In the genomic region with DNA sequence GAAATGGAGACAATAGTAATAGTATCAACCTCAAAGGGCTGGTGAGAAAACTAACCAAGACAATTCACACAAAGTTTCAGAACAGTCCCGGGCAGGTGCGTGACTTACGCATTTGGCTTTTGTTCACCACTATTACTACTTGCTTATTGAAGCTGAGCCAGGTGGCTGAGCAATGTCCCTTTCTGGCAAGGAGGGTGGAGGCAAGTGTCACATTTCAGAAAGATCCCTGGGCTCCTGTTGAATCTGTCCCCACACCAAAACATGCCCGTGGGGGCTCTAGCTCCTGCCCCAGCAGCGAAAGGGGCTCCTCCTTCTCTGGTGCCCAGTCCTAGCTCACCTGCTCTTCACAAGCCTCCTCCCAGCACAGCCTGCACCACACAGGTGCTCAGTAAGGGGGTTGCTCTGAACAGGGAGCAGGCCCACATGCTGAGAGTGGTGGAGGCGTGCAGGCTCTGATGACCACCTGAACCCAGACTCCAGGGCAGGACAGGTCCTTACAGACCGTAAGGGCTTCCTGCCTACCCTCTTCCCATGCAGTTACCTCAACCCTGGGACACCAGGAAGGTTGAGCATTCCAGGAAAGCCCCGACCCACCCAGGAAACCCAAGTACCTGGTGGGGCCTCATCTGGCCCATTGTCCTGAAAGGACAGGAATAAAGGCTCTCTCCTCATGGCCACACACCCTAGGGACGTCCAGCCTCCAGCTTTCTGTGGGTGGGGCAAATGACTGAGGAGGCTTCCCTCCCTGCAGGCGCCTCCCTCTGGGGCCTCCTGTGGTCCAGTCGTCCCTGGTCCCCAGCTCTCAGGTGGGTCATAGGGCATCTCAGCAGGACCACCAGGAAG, we compare ENCODE assay signal across 9 cellular contexts. TPM values are rescaled to one million over a fixed set of nuclear protein-coding genes. Genes with fewer than 3 reads are reported as not detected.
A peak's percentile ranks its signal among the peaks of the same experiment; 100 is the strongest.
DNase-seq lines count a peak whose midpoint lies in the region; ATAC-seq and TF ChIP-seq lines count a peak whose summit lies in the region.
"Had no signal": no experiment of that assay in that cellular context is flagged by ENCODE, and none has a peak within 500 bp of the region (broad histone marks: within the 10 kb centered on the region; RNA-seq: fewer than 3 reads in every experiment).

No MANE protein-coding gene starts in this region.

- H3K27me3 ChIP-seq in IMR-90 (ENCODE audit: control insufficient read depth, insufficient read depth, low read length) (no peaks in the 10 kb centered on the region), osteoblast (ENCODE audit: insufficient read depth, low read length) (no peaks in the 10 kb centered on the region)

- H4K5ac ChIP-seq in IMR-90 (ENCODE audit: low read depth, low read length), result no peak overlapping the region

- no peaks in the 10 kb centered on the region for H3K27me3 Mint-ChIP-seq in activated T-cell treated with anti-CD3 and anti-CD28 coated beads, Interleukin-2, amount 50 U/mL, for 72 hours (ENCODE audit: low read depth)

- intact Hi-C loops in IMR-90 (cut with micrococcal nuclease), result no loop called here

- no peak for TF ChIP-seq CTCF in GM12875 (IDR thresholded peaks at IDR 0.05; ENCODE audit: borderline replicate concordance, insufficient read depth, low read depth, low read length)
- no peak for TF ChIP-seq CTCF in IMR-90 (conservative IDR thresholded peaks at IDR 0.05; ENCODE audit: low read depth, low read length)
- TF ChIP-seq CTCF in osteoblast (IDR thresholded peaks at IDR 0.05; ENCODE audit: extremely low read depth, low read depth, low read length), result no peak
- TF ChIP-seq CTCF in GM13977 (IDR thresholded peaks at IDR 0.05; ENCODE audit: extremely low read depth, insufficient read depth, missing control alignments), result no peak

- H3K4me2 ChIP-seq in IMR-90 (ENCODE audit: low read depth, low read length) (no peak overlapping the region), osteoblast (ENCODE audit: insufficient read depth, low read length) (no peak overlapping the region)

- DNase-seq in IMR-90 (no peak), osteoblast (ENCODE audit: insufficient read length, low spot score, missing footprints) (peak; percentile 88), GM13977 (ENCODE audit: low spot score) (no peak)
- DNase-seq in activated T-cell treated with anti-CD3 and anti-CD28 coated beads, Interleukin-2, amount 50 U/mL, for 72 hours, result peak; percentile 50 to 76
- DNase-seq: Right ventricle myocardium superior had no signal

- peak overlapping the region; percentile 52; the same call in 1 of the 2 replicates for H2BK120ac ChIP-seq in IMR-90 (ENCODE audit: low read depth, low read length)

- H3K23ac ChIP-seq in IMR-90 (ENCODE audit: low read depth, low read length), result no peak overlapping the region

- dilution Hi-C loops in IMR-90 (cut with HindIII; ENCODE audit: low sequenced_read_pairs, unreplicated experiment), result no loop called here

- H3K4me3 ChIP-seq in GM12875 (ENCODE audit: low read depth, low read length), result peak overlapping the region; percentile 40
- H3K4me3 ChIP-seq in IMR-90 (ENCODE audit: insufficient read depth, low read depth, low read length), result no peak overlapping the region
- H3K4me3 ChIP-seq in osteoblast (ENCODE audit: insufficient read depth, low read length), result no peak overlapping the region
- H3K4me3 ChIP-seq: HAP-1 had no signal

- peak overlapping the region; percentile 74 for H2AK5ac ChIP-seq in IMR-90 (ENCODE audit: low read depth, low read length)

- peak overlapping the region; percentile 56 for H4K91ac ChIP-seq in IMR-90 (ENCODE audit: insufficient read depth, low read depth, low read length)

- POLR2A ChIA-PET in IMR-90 (lab: Charles Lee; ENCODE audit: unreplicated experiment), result no interaction called here

- peaks cover 43% of the 10 kb centered on the region for H3K9me1 ChIP-seq in IMR-90 (ENCODE audit: insufficient read depth, low read length)

- H3K36me3 ChIP-seq in IMR-90 (ENCODE audit: control insufficient read depth, insufficient read depth, low read length) (no peaks in the 10 kb centered on the region), osteoblast (ENCODE audit: insufficient read depth, low read length) (peaks cover 6% of the 10 kb centered on the region)
- H3K36me3 ChIP-seq: HAP-1 had no signal

- H4K8ac ChIP-seq in IMR-90 (ENCODE audit: low read depth in 2 of 2, low read length in 2 of 2), result 0 out of 4 replicates have a peak overlapping the region, but pooled peaks of 1 of the 2 experiments have one; percentile 9

- CTCF ChIA-PET in IMR-90 (lab: Yijun Ruan, JAX), result no interaction called here

- in situ Hi-C loops in IMR-90 (cut with MboI; ENCODE audit: low sequenced_read_pairs), result no loop called here
- in situ Hi-C loops in GM13977 (cut with MboI; ENCODE audit: low pct_unique_long_range_greater_than_20kb, low sequenced_read_pairs, unreplicated experiment), result no loop called here

- H3K27ac ChIP-seq in IMR-90 (ENCODE audit: insufficient read depth, low read length) (no peak overlapping the region), osteoblast (ENCODE audit: low read depth, low read length) (peak overlapping the region; percentile 77)

- no peak overlapping the region for H3K18ac ChIP-seq in IMR-90 (ENCODE audit: low read depth, low read length)

- BruUV-seq in IMR-90 (replicated peaks; lab: Mats Ljungman, UMichigan), result no TSS peak

- H3K9me3 ChIP-seq in IMR-90 (ENCODE audit: control insufficient read depth, insufficient read depth, low read length) (no peaks in the 10 kb centered on the region), osteoblast (ENCODE audit: low read depth, low read length) (no peaks in the 10 kb centered on the region)
- H3K9me3 ChIP-seq: HAP-1 had no signal

- peak overlapping the region; percentile 79 for H3K27ac Mint-ChIP-seq in activated T-cell treated with anti-CD3 and anti-CD28 coated beads, Interleukin-2, amount 50 U/mL, for 72 hours

- H3K56ac ChIP-seq in IMR-90 (ENCODE audit: extremely low read depth, insufficient read depth, low read length), result no peak overlapping the region

- ATAC-seq in IMR-90 (ENCODE audit: low read depth), result no peak
- peak; percentile 20 to 36 for ATAC-seq in activated T-cell treated with anti-CD3 and anti-CD28 coated beads, Interleukin-2, amount 50 U/mL, for 72 hours (replicated peaks in 1 of 2)
- ATAC-seq in GM19023 (IDR thresholded peaks at IDR 0.05; ENCODE audit: unreplicated experiment), result no peak
- no peak for ATAC-seq in GM21526 (IDR thresholded peaks at IDR 0.05; ENCODE audit: low FRiP score, unreplicated experiment)

- no peak for TF ChIP-seq POLR2A in IMR-90 (IDR thresholded peaks at IDR 0.05; ENCODE audit: low read depth, low read length)

- no peaks in the 10 kb centered on the region for H3K9me3 Mint-ChIP-seq in activated T-cell treated with anti-CD3 and anti-CD28 coated beads, Interleukin-2, amount 50 U/mL, for 72 hours

- no peaks in the 10 kb centered on the region for H3K36me3 Mint-ChIP-seq in activated T-cell treated with anti-CD3 and anti-CD28 coated beads, Interleukin-2, amount 50 U/mL, for 72 hours (ENCODE audit: insufficient read depth in 2 of 2)

- H3K4me1 Mint-ChIP-seq in activated T-cell treated with anti-CD3 and anti-CD28 coated beads, Interleukin-2, amount 50 U/mL, for 72 hours (ENCODE audit: low read depth), result peaks cover 95% of the 10 kb centered on the region

- H4K20me1 ChIP-seq in IMR-90 (ENCODE audit: insufficient read depth, low read length), result no peaks in the 10 kb centered on the region
- no peaks in the 10 kb centered on the region for H4K20me1 ChIP-seq in osteoblast (ENCODE audit: insufficient read depth, low read length)

- H3K79me2 ChIP-seq in osteoblast (ENCODE audit: insufficient read depth, low read length), result no peaks in the 10 kb centered on the region

- H2BK20ac ChIP-seq in IMR-90 (ENCODE audit: low read depth, low read length), result peak overlapping the region; percentile 13; the same call in 1 of the 2 replicates

- H3K79me1 ChIP-seq in IMR-90 (ENCODE audit: low read depth in 1 of 2, low read length in 2 of 2), result peaks cover 0 to 39% of the 10 kb centered on the region in 2 experiments; a peak in 3 of 4 replicates

- 100% methylated on average over 1 of the region's 11 CpGs; no CpG with 5 or more reads in 1 of the 2 experiments for WGBS in IMR-90 (ENCODE audit: extremely low coverage in 2 of 2, insufficient read length in 1 of 2), 2 experiments

- no peak overlapping the region for H2BK5ac ChIP-seq in IMR-90 (ENCODE audit: low read depth, low read length, poor library complexity, severe bottlenecking)

- peak overlapping the region; percentile 42 to 67 for H3K4me3 Mint-ChIP-seq in activated T-cell treated with anti-CD3 and anti-CD28 coated beads, Interleukin-2, amount 50 U/mL, for 72 hours

- H2BK15ac ChIP-seq in IMR-90 (ENCODE audit: low read depth, low read length), result 0 out of 3 replicates have a peak overlapping the region, but pooled peaks have one; percentile 30

- no peak overlapping the region for H3K9ac ChIP-seq in IMR-90 (ENCODE audit: low read depth, low read length)

- H2AK9ac ChIP-seq in IMR-90 (replicated peaks; ENCODE audit: low read depth, low read length, poor library complexity), result peak overlapping the region; percentile 6

- H3K14ac ChIP-seq in IMR-90 (replicated peaks; ENCODE audit: low read depth, low read length), result no peak overlapping the region

- no peak overlapping the region for H2AFZ ChIP-seq in IMR-90 (replicated peaks; ENCODE audit: low read length, poor library complexity)
- H2AFZ ChIP-seq in osteoblast (ENCODE audit: low read length), result no peak overlapping the region

- H3K4ac ChIP-seq in IMR-90 (ENCODE audit: low read depth, low read length), result peak overlapping the region; percentile 40

- peaks cover 35% of the 10 kb centered on the region for H3K4me1 ChIP-seq in IMR-90 (ENCODE audit: control insufficient read depth, insufficient read depth, low read length)
- peaks cover 73% of the 10 kb centered on the region for H3K4me1 ChIP-seq in osteoblast (ENCODE audit: insufficient read depth, low read length)
- H3K4me1 ChIP-seq: HAP-1 had no signal

- TF ChIP-seq RAD21 in IMR-90 (IDR thresholded peaks at IDR 0.05; ENCODE audit: low read length), result no peak

RNA-seq across cellular contexts. Expression of gene SEMA7A, which starts 32.6 kb away (rescaled TPM):
- total RNA-seq in IMR-90 (2012; rRNA removed) (27.8 and 30.5 TPM in 2 replicates), osteoblast (30.4 and 36.2 TPM in 2 replicates)
- 87.3 and 88.1 TPM in 2 replicates for polyA plus RNA-seq in IMR-90 (2012; rRNA removed)
- 46.2 and 68.0 TPM in 2 replicates for polyA plus RNA-seq in IMR-90 (2012; cell fraction: cytosol; rRNA removed)
- polyA plus RNA-seq in IMR-90 (2012; cell fraction: nucleus; rRNA removed; ENCODE audit: low replicate concordance), result 57.3 and 104 TPM in 2 replicates
- 10 to 100 TPM; 46.7 to 57.1 TPM for total RNA-seq in activated T-cell treated with anti-CD3 and anti-CD28 coated beads, Interleukin-2, amount 50 U/mL, for 72 hours

RNA-seq across cellular contexts. Expression of gene CYP11A1, which starts 33.7 kb away (rescaled TPM):
- 0.18 and 0.28 TPM in 2 replicates for total RNA-seq in IMR-90 (2012; rRNA removed)
- 0.46 and 0.50 TPM in 2 replicates for polyA plus RNA-seq in IMR-90 (2012; rRNA removed)
- polyA plus RNA-seq in IMR-90 (2012; cell fraction: cytosol; rRNA removed), result 0.17 and 0.60 TPM in 2 replicates
- polyA plus RNA-seq in IMR-90 (2012; cell fraction: nucleus; rRNA removed; ENCODE audit: low replicate concordance), result 0.23 and 0.26 TPM in 2 replicates
- under 1 TPM; 0.21 to 0.26 TPM for total RNA-seq in activated T-cell treated with anti-CD3 and anti-CD28 coated beads, Interleukin-2, amount 50 U/mL, for 72 hours
- 1.4 and 2.1 TPM in 2 replicates for total RNA-seq in osteoblast

RNA-seq across cellular contexts. Expression of gene UBL7, which starts 59.8 kb away (rescaled TPM):
- 57.8 and 68.1 TPM in 2 replicates for total RNA-seq in IMR-90 (2012; rRNA removed)
- 78.4 and 80.1 TPM in 2 replicates for polyA plus RNA-seq in IMR-90 (2012; rRNA removed)
- polyA plus RNA-seq in IMR-90 (2012; cell fraction: cytosol; rRNA removed), result 64.2 and 85.0 TPM in 2 replicates
- polyA plus RNA-seq in IMR-90 (2012; cell fraction: nucleus; rRNA removed; ENCODE audit: low replicate concordance), result 21.3 and 32.0 TPM in 2 replicates
- 10 to 100 TPM; 47.8 to 55.1 TPM for total RNA-seq in activated T-cell treated with anti-CD3 and anti-CD28 coated beads, Interleukin-2, amount 50 U/mL, for 72 hours
- 39.8 and 41.3 TPM in 2 replicates for total RNA-seq in osteoblast

Comparison
In these comparisons a context has a peak if more than half of its experiments do, and no peak if none do; other contexts are left out.
1. ATAC-seq: peak in activated T-cell treated with anti-CD3 and anti-CD28 coated beads, Interleukin-2, amount 50 U/mL, for 72 hours (2 of 2); none in IMR-90 (single experiment), GM19023 (single experiment) and GM21526 (single experiment).
2. DNase-seq: peak in activated T-cell treated with anti-CD3 and anti-CD28 coated beads, Interleukin-2, amount 50 U/mL, for 72 hours (2 of 2) and osteoblast (single experiment); none in IMR-90 (single experiment) and GM13977 (single experiment).